Comparison of ENCODE assay signal across 8 cellular contexts in the genomic region with DNA sequence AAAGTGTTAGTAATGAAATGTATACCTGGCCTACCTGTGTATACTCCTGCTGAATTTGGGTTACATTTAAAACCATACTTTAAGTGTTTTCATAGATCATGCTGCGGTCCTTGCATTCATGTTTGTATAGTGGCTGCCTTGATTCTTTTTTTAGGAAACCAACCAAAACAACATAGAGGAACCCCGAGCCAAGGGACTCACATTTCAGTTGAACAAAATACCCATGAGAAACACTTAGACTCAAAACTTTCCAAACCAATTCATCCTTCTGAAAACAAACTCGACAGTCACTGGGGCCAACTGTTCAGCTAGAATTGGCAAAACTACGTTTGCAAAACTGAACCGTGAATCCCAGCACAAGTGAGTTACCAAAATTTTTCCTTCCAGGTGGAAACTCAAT. TPM values are rescaled to one million over a fixed set of nuclear protein-coding genes. Genes with fewer than 3 reads are reported as not detected.
DNase-seq lines count a peak whose midpoint lies in the region; ATAC-seq and TF ChIP-seq lines count a peak whose summit lies in the region.

No MANE protein-coding gene starts in this region.

- ATAC-seq in heart left ventricle (no peak), lower lobe of right lung (no peak), upper lobe of left lung (ENCODE audit: low FRiP score in 2 of 2) (no peak)

- no peak for TF ChIP-seq EP300 in upper lobe of left lung (IDR thresholded peaks at IDR 0.05)

- TF ChIP-seq CTCF in heart left ventricle (IDR thresholded peaks at IDR 0.05), result no peak
- TF ChIP-seq CTCF in brain microvascular endothelial cell (IDR thresholded peaks at IDR 0.05; ENCODE audit: low read depth, low read length, missing control alignments), result no peak
- no peak for TF ChIP-seq CTCF in lower lobe of right lung (IDR thresholded peaks at IDR 0.05)
- no peak for TF ChIP-seq CTCF in upper lobe of left lung (IDR thresholded peaks at IDR 0.05)

- H3K36me3 ChIP-seq in heart left ventricle (no peaks in the 10 kb centered on the region), brain microvascular endothelial cell (replicated peaks) (no peaks in the 10 kb centered on the region), lower lobe of right lung (no peaks in the 10 kb centered on the region), upper lobe of left lung (no peaks in the 10 kb centered on the region)

- WGBS in heart left ventricle, 4 donors, result 8 to 12% (median 8%) methylated on average over 5 of the region's 5 CpGs
- 14 to 23% methylated on average over 5 of the region's 5 CpGs for WGBS in upper lobe of left lung, 2 donors

- H3K4me1 ChIP-seq in heart left ventricle, result peaks cover 0 to 24% (median 15%) of the 10 kb centered on the region in 12 donors
- no peaks in the 10 kb centered on the region for H3K4me1 ChIP-seq in lower lobe of right lung
- peaks cover 0 to 24% (median 8%) of the 10 kb centered on the region in 4 donors for H3K4me1 ChIP-seq in upper lobe of left lung

- DNase-seq in heart left ventricle (no peak), cardiac septum (ENCODE audit: low spot score) (no peak), brain microvascular endothelial cell (peak; percentile 5), lower lobe of right lung (no peak), upper lobe of left lung (no peak), KG1 (lab: John Stamatoyannopoulos, UW) (no peak), Ammon's horn (ENCODE audit: low spot score) (no peak), DMS53 treated with DMSO at 0.1 percent for 48 hours (lab: John Stamatoyannopoulos, UW; ENCODE audit: unreplicated experiment) (no peak)

- intact Hi-C loops in heart left ventricle (cut with DNase I), result loop anchor here in 2 of 10 donors (10.0 kb wide), 1 partner anchor 80 kb away; no protein-coding TSS in a partner anchor
- intact Hi-C loops in cardiac septum (cut with DNase I), result loop anchor here (2.0 to 10.0 kb wide), 2 partner anchors 44 to 170 kb away; no protein-coding TSS in a partner anchor
- intact Hi-C loops in lower lobe of right lung (cut with DNase I), result no loop called here

- in situ Hi-C loops in brain microvascular endothelial cell (cut with HindIII; ENCODE audit: low pct_ligation_motif_present, low sequenced_read_pairs), result no loop called here

- H3K27me3 ChIP-seq in heart left ventricle (peaks cover 0 to 13% (median 0%) of the 10 kb centered on the region in 9 donors), brain microvascular endothelial cell (replicated peaks) (no peaks in the 10 kb centered on the region), lower lobe of right lung (ENCODE audit: low read depth) (peaks cover 5% of the 10 kb centered on the region), upper lobe of left lung (no peaks in the 10 kb centered on the region)

- TF ChIP-seq POLR2A in heart left ventricle (IDR thresholded peaks at IDR 0.05) (no peak), upper lobe of left lung (IDR thresholded peaks at IDR 0.05) (no peak)

- peak overlapping the region in 7 of 12 donors; percentile 56 to 90 (median 72) for H3K27ac ChIP-seq in heart left ventricle
- H3K27ac ChIP-seq in brain microvascular endothelial cell, result peak overlapping the region; percentile 75
- H3K27ac ChIP-seq in lower lobe of right lung, result no peak overlapping the region
- H3K27ac ChIP-seq in upper lobe of left lung, result peak overlapping the region in 1 of 4 donors; percentile 32

- H3K4me3 ChIP-seq in heart left ventricle, result peak overlapping the region; percentile 33 to 85 (median 62)
- H3K4me3 ChIP-seq in brain microvascular endothelial cell (ENCODE audit: low read depth, low read length), result peak overlapping the region; percentile 76
- peak overlapping the region; percentile 63 for H3K4me3 ChIP-seq in lower lobe of right lung
- peak overlapping the region in 3 of 4 donors; percentile 58 to 64 (median 61) for H3K4me3 ChIP-seq in upper lobe of left lung

- H3K9me3 ChIP-seq in heart left ventricle, result no peaks in the 10 kb centered on the region
- H3K9me3 ChIP-seq in lower lobe of right lung, result no peaks in the 10 kb centered on the region
- no peaks in the 10 kb centered on the region for H3K9me3 ChIP-seq in upper lobe of left lung

RNA-seq across cellular contexts. Expression of a gene that starts 1.4 kb away (rescaled TPM):
- 10 to 100 TPM; 18.2 to 43.9 (median 22.0) TPM for total RNA-seq in heart left ventricle
- 10 to 100 TPM in 1 of 2 donors, 1 to 10 TPM in 1; 9.6 to 11.2 TPM for polyA plus RNA-seq in heart left ventricle
- 23.3 TPM for total RNA-seq in cardiac septum
- total RNA-seq in lower lobe of right lung, result 15.8 TPM
- total RNA-seq in upper lobe of left lung, result 10 to 100 TPM in 5 of 6 donors, 1 to 10 TPM in 1; 9.2 to 32.7 (median 17.2) TPM
